15 cellular contexts compared by ENCODE assay signal in genomic region chr1:1545946-1546737, GRCh38. TPM values are rescaled to one million over a fixed set of nuclear protein-coding genes. Genes with fewer than 3 reads are reported as not detected.
DNase-seq lines count a peak whose midpoint lies in the region; ATAC-seq and TF ChIP-seq lines count a peak whose summit lies in the region.
"Had no signal": no experiment of that assay in that cellular context is flagged by ENCODE, and none has a peak within 500 bp of the region (broad histone marks: within the 10 kb centered on the region; RNA-seq: fewer than 3 reads in every experiment).

No MANE protein-coding gene starts in this region.

- H4K91ac ChIP-seq in IMR-90 (ENCODE audit: insufficient read depth, low read depth, low read length): no peak overlapping the region
- H4K91ac ChIP-seq in mesenchymal stem cell (ENCODE audit: low read length): peak overlapping the region; percentile 70

- no peak overlapping the region for H2BK20ac ChIP-seq in IMR-90 (ENCODE audit: low read depth, low read length)

- H3K4me3 ChIP-seq in IMR-90 (ENCODE audit: insufficient read depth, low read depth, low read length) (no peak overlapping the region), adrenal gland (no peak overlapping the region), mesenchymal stem cell (ENCODE audit: insufficient read depth in 1 of 2, low read depth in 1 of 2, low read length in 2 of 2) (no peak overlapping the region)
- H3K4me3 ChIP-seq: GM23338 had no signal

- H3K4me3 Mint-ChIP-seq in WTC11: no peak overlapping the region
- H3K4me3 Mint-ChIP-seq: CD4-positive, alpha-beta T cell; GM23338; IgD-negative memory B cell had no signal

- H3K36me3 ChIP-seq in IMR-90 (ENCODE audit: control insufficient read depth, insufficient read depth, low read length): peaks cover 21% of the 10 kb centered on the region
- H3K36me3 ChIP-seq in adrenal gland (replicated peaks in 1 of 2): peaks cover 0 to 3% of the 10 kb centered on the region in 2 donors
- peaks cover 19 to 68% of the 10 kb centered on the region in 2 experiments for H3K36me3 ChIP-seq in mesenchymal stem cell (ENCODE audit: control insufficient read depth in 1 of 2, insufficient read depth in 2 of 2, low read depth in 1 of 2, low read length in 2 of 2)

- H3K9me1 ChIP-seq in IMR-90 (ENCODE audit: insufficient read depth, low read length): no peaks in the 10 kb centered on the region

- H3K14ac ChIP-seq in IMR-90 (replicated peaks; ENCODE audit: low read depth, low read length) (no peak overlapping the region), mesenchymal stem cell (ENCODE audit: low read length in 2 of 2) (no peak overlapping the region)

- H4K8ac ChIP-seq in IMR-90 (ENCODE audit: low read depth in 2 of 2, low read length in 2 of 2) (no peak overlapping the region), mesenchymal stem cell (ENCODE audit: low read length) (no peak overlapping the region)

- peaks cover 28% of the 10 kb centered on the region for H4K20me1 ChIP-seq in IMR-90 (ENCODE audit: insufficient read depth, low read length)

- intact Hi-C loops in IMR-90 (cut with micrococcal nuclease) (no loop called here), adrenal gland (cut with DNase I) (no loop called here)

- no peaks in the 10 kb centered on the region for H3K9me3 ChIP-seq in IMR-90 (ENCODE audit: control insufficient read depth, insufficient read depth, low read length)
- H3K9me3 ChIP-seq in adrenal gland (replicated peaks in 1 of 3): no peaks in the 10 kb centered on the region
- no peaks in the 10 kb centered on the region for H3K9me3 ChIP-seq in mesenchymal stem cell (ENCODE audit: control insufficient read depth, low read length)
- H3K9me3 ChIP-seq: Caco-2 had no signal

- DNase-seq in IMR-90 (peak; percentile 34), adrenal gland (peak in 1 of 7 donors; percentile 51), mesenchymal stem cell (no peak), foreskin melanocyte (no peak), WTC11 (ENCODE audit: low spot score) (no peak)
- DNase-seq: ACHN; AML-193; Caco-2; CD4-positive, alpha-beta T cell; GDM1; HCEC 1CT had no signal

- peaks cover 10% of the 10 kb centered on the region for H3K36me3 Mint-ChIP-seq in WTC11
- H3K36me3 Mint-ChIP-seq: IgD-negative memory B cell had no signal

- TF ChIP-seq CTCF in IMR-90 (conservative IDR thresholded peaks at IDR 0.05; ENCODE audit: low read depth, low read length) (no peak), adrenal gland (IDR thresholded peaks at IDR 0.05) (no peak), WTC11 (IDR thresholded peaks at IDR 0.05) (no peak)

- H3K79me1 ChIP-seq in IMR-90 (ENCODE audit: low read depth in 1 of 2, low read length in 2 of 2) (peaks cover 7 to 57% of the 10 kb centered on the region in 2 experiments; a peak in 3 of 4 replicates), mesenchymal stem cell (replicated peaks; ENCODE audit: low read length, poor library complexity, severe bottlenecking) (peaks cover 18% of the 10 kb centered on the region)

- no peak overlapping the region for H2BK5ac ChIP-seq in IMR-90 (ENCODE audit: low read depth, low read length, poor library complexity, severe bottlenecking)
- no peak overlapping the region for H2BK5ac ChIP-seq in mesenchymal stem cell (ENCODE audit: low read depth, low read length, poor library complexity, severe bottlenecking)

- dilution Hi-C loops in IMR-90 (cut with HindIII; ENCODE audit: low sequenced_read_pairs, unreplicated experiment): no loop called here

- no peaks in the 10 kb centered on the region for H3K9me3 Mint-ChIP-seq in WTC11
- H3K9me3 Mint-ChIP-seq: CD4-positive, alpha-beta T cell; GM23338; IgD-negative memory B cell had no signal

- H3K4me1 Mint-ChIP-seq in WTC11: no peaks in the 10 kb centered on the region

- no peak overlapping the region for H2AFZ ChIP-seq in IMR-90 (replicated peaks; ENCODE audit: low read length, poor library complexity)
- H2AFZ ChIP-seq in mesenchymal stem cell (ENCODE audit: low read depth, low read length): no peak overlapping the region
- H2AFZ ChIP-seq: GM23338 had no signal

- H3K27ac ChIP-seq in IMR-90 (ENCODE audit: insufficient read depth, low read length) (peak overlapping the region; percentile 18; the same call in 1 of the 2 replicates), adrenal gland (peak overlapping the region in 3 of 5 donors; percentile 34 to 47 (median 35)), mesenchymal stem cell (ENCODE audit: low read length, poor library complexity, severe bottlenecking) (no peak overlapping the region)
- H3K27ac ChIP-seq: C4-2B had no signal

- H2BK15ac ChIP-seq in IMR-90 (ENCODE audit: low read depth, low read length): no peak overlapping the region
- no peak overlapping the region for H2BK15ac ChIP-seq in mesenchymal stem cell (ENCODE audit: low read depth, poor library complexity, severe bottlenecking)

- H3K18ac ChIP-seq in IMR-90 (ENCODE audit: low read depth, low read length) (no peak overlapping the region), mesenchymal stem cell (ENCODE audit: low read depth in 1 of 2, low read length in 2 of 2) (no peak overlapping the region)

- no TSS peak for BruUV-seq in IMR-90 (replicated peaks; lab: Mats Ljungman, UMichigan)

- ATAC-seq in IMR-90 (ENCODE audit: low read depth) (peak; percentile 30), GM19467 (IDR thresholded peaks at IDR 0.05; ENCODE audit: unreplicated experiment) (no peak), WTC11 (no peak)
- ATAC-seq: GM23338 had no signal

- H4K5ac ChIP-seq in IMR-90 (ENCODE audit: low read depth, low read length): no peak overlapping the region

- H3K27ac Mint-ChIP-seq in WTC11: no peak overlapping the region
- H3K27ac Mint-ChIP-seq: CD4-positive, alpha-beta T cell; GM23338; IgD-negative memory B cell had no signal

- peaks cover 6% of the 10 kb centered on the region; the same call in 1 of the 2 replicates for H3K4me1 ChIP-seq in IMR-90 (ENCODE audit: control insufficient read depth, insufficient read depth, low read length)
- H3K4me1 ChIP-seq in adrenal gland (replicated peaks in 1 of 2): peaks cover 9 to 11% of the 10 kb centered on the region in 2 donors
- H3K4me1 ChIP-seq in mesenchymal stem cell (ENCODE audit: control insufficient read depth, insufficient read depth, low read depth, low read length): peaks cover 25% of the 10 kb centered on the region
- H3K4me1 ChIP-seq: Caco-2 had no signal

- TF ChIP-seq POLR2A in IMR-90 (IDR thresholded peaks at IDR 0.05; ENCODE audit: low read depth, low read length): no peak
- no peak for TF ChIP-seq POLR2A in adrenal gland (IDR thresholded peaks at IDR 0.05)

- H3K9ac ChIP-seq in IMR-90 (ENCODE audit: low read depth, low read length): no peak overlapping the region
- no peak overlapping the region for H3K9ac ChIP-seq in mesenchymal stem cell (ENCODE audit: low read length)

- H3K56ac ChIP-seq in IMR-90 (ENCODE audit: extremely low read depth, insufficient read depth, low read length): no peak overlapping the region

- no peak overlapping the region for H3K4me2 ChIP-seq in IMR-90 (ENCODE audit: low read depth, low read length)
- no peak overlapping the region for H3K4me2 ChIP-seq in mesenchymal stem cell (ENCODE audit: low read length, poor library complexity, severe bottlenecking)
- H3K4me2 ChIP-seq: GM23338 had no signal

- no peak overlapping the region for H3K4ac ChIP-seq in IMR-90 (ENCODE audit: low read depth, low read length)
- no peak overlapping the region for H3K4ac ChIP-seq in mesenchymal stem cell (ENCODE audit: low read depth in 1 of 2, low read length in 2 of 2)

- H2BK12ac ChIP-seq in mesenchymal stem cell (ENCODE audit: low read length in 2 of 2): no peak overlapping the region

- CTCF ChIA-PET in IMR-90 (lab: Yijun Ruan, JAX) (no interaction called here), WTC11 (lab: Charles Lee) (no interaction called here)

- H2AK9ac ChIP-seq in IMR-90 (replicated peaks; ENCODE audit: low read depth, low read length, poor library complexity): peak overlapping the region; percentile 78

- in situ Hi-C loops in IMR-90 (cut with MboI; ENCODE audit: low sequenced_read_pairs): no loop called here

- no peaks in the 10 kb centered on the region for H3K27me3 Mint-ChIP-seq in WTC11 (ENCODE audit: low read depth)
- H3K27me3 Mint-ChIP-seq: CD4-positive, alpha-beta T cell; IgD-negative memory B cell had no signal

- H2BK120ac ChIP-seq in IMR-90 (ENCODE audit: low read depth, low read length): no peak overlapping the region
- H2BK120ac ChIP-seq in mesenchymal stem cell (ENCODE audit: low read depth, low read length): no peak overlapping the region

- H3K27me3 ChIP-seq in IMR-90 (ENCODE audit: control insufficient read depth, insufficient read depth, low read length) (no peaks in the 10 kb centered on the region), adrenal gland (no peaks in the 10 kb centered on the region), mesenchymal stem cell (ENCODE audit: control insufficient read depth in 1 of 2, insufficient read depth in 1 of 2, low read length in 2 of 2) (no peaks in the 10 kb centered on the region)

- H3K23ac ChIP-seq in IMR-90 (ENCODE audit: low read depth, low read length) (0 out of 2 replicates have a peak overlapping the region, but pooled peaks have one; percentile 29), mesenchymal stem cell (ENCODE audit: low read length in 2 of 2) (no peak overlapping the region)

- no peak for TF ChIP-seq RAD21 in IMR-90 (IDR thresholded peaks at IDR 0.05; ENCODE audit: low read length)

- POLR2A ChIA-PET in IMR-90 (lab: Charles Lee; ENCODE audit: unreplicated experiment): interaction anchor here (0.6 kb wide), 1 partner anchor 39 kb away, joined by 14 read pairs; no protein-coding TSS in a partner anchor
- POLR2A ChIA-PET in WTC11 (lab: Charles Lee): no interaction called here

- WGBS in IMR-90 (ENCODE audit: extremely low coverage in 2 of 2, insufficient read length in 1 of 2), 2 experiments: 97% methylated on average over 17 of the region's 23 CpGs; no CpG with 5 or more reads in 1 of the 2 experiments
- WGBS in adrenal gland, 4 donors: 65 to 70% (median 68%) methylated on average over 17 to 23 of the region's 23 CpGs
- WGBS in mesenchymal stem cell: 97% methylated on average over 23 of the region's 23 CpGs

- H2AK5ac ChIP-seq in IMR-90 (ENCODE audit: low read depth, low read length) (peak overlapping the region; percentile 16; the same call in 1 of the 2 replicates), mesenchymal stem cell (ENCODE audit: low read length, severe bottlenecking) (no peak overlapping the region)

RNA-seq across cellular contexts. Expression of gene TMEM240, which starts 5.7 kb away (rescaled TPM):
- total RNA-seq in IMR-90 (2012; rRNA removed) (1.1 and 1.6 TPM in 2 replicates), adrenal gland (1 to 10 TPM in 7 of 8 donors, under 1 TPM in 1; 0.95 to 7.0 (median 3.2) TPM), WTC11 (2021) (6.6 to 8.8 TPM (median 8.0 TPM) in 3 replicates)
- polyA plus RNA-seq in IMR-90 (2012; rRNA removed) (7.6 and 10.2 TPM in 2 replicates), adrenal gland (10 to 100 TPM in 1 of 3 donors, 1 to 10 TPM in 1, not detected in 1; 5.5 to 12.4 TPM)
- polyA plus RNA-seq in IMR-90 (2012; cell fraction: cytosol; rRNA removed): 13.4 and 14.3 TPM in 2 replicates
- 13.3 and 31.6 TPM in 2 replicates for polyA plus RNA-seq in IMR-90 (2012; cell fraction: nucleus; rRNA removed; ENCODE audit: low replicate concordance)
- polyA plus RNA-seq in mesenchymal stem cell (2013, experiment 1 of 2): 3.3 TPM
- polyA plus RNA-seq in mesenchymal stem cell (2013, experiment 2 of 2): 3.3 TPM
- polyA plus RNA-seq: IgD-negative memory B cell had no signal

RNA-seq across cellular contexts. Expression of gene SSU72, which starts 28.5 kb away (rescaled TPM):
- total RNA-seq in IMR-90 (2012; rRNA removed): 33.7 and 43.3 TPM in 2 replicates
- 88.4 and 94.0 TPM in 2 replicates for polyA plus RNA-seq in IMR-90 (2012; rRNA removed)
- polyA plus RNA-seq in IMR-90 (2012; cell fraction: cytosol; rRNA removed): 64.1 and 72.5 TPM in 2 replicates
- 50.5 and 89.0 TPM in 2 replicates for polyA plus RNA-seq in IMR-90 (2012; cell fraction: nucleus; rRNA removed; ENCODE audit: low replicate concordance)
- total RNA-seq in adrenal gland: 100 to 1,000 TPM in 5 of 8 donors, 10 to 100 TPM in 3; 87.7 to 219 (median 110) TPM
- polyA plus RNA-seq in adrenal gland: 100 to 1,000 TPM in 2 of 3 donors, 10 to 100 TPM in 1; 84.2 to 132 (median 108) TPM
- polyA plus RNA-seq in mesenchymal stem cell (2013, experiment 1 of 2): 139 TPM
- 138 TPM for polyA plus RNA-seq in mesenchymal stem cell (2013, experiment 2 of 2)
- total RNA-seq in WTC11 (2021): 150 to 158 TPM (median 150 TPM) in 3 replicates

RNA-seq across cellular contexts. Expression of gene ATAD3A, which starts 34.2 kb away (rescaled TPM):
- total RNA-seq in IMR-90 (2012; rRNA removed): 26.1 and 27.2 TPM in 2 replicates
- polyA plus RNA-seq in IMR-90 (2012; rRNA removed): 33.9 and 34.0 TPM in 2 replicates
- polyA plus RNA-seq in IMR-90 (2012; cell fraction: cytosol; rRNA removed): 27.7 and 39.5 TPM in 2 replicates
- 60.3 and 125 TPM in 2 replicates for polyA plus RNA-seq in IMR-90 (2012; cell fraction: nucleus; rRNA removed; ENCODE audit: low replicate concordance)
- 10 to 100 TPM; 16.9 to 46.3 (median 28.7) TPM for total RNA-seq in adrenal gland
- polyA plus RNA-seq in adrenal gland: 10 to 100 TPM in 2 of 3 donors, 1 to 10 TPM in 1; 7.8 to 40.7 (median 25.1) TPM
- 23.0 TPM for polyA plus RNA-seq in mesenchymal stem cell (2013, experiment 1 of 2)
- 22.7 TPM for polyA plus RNA-seq in mesenchymal stem cell (2013, experiment 2 of 2)
- total RNA-seq in WTC11 (2021): 56.1 to 71.2 TPM (median 58.7 TPM) in 3 replicates

RNA-seq across cellular contexts. Expression of gene FNDC10, which starts 53.8 kb away (rescaled TPM):
- total RNA-seq in IMR-90 (2012; rRNA removed) (0.28 and 0.36 TPM in 2 replicates), adrenal gland (10 to 100 TPM in 7 of 8 donors, 1 to 10 TPM in 1; 9.4 to 73.6 (median 39.0) TPM), WTC11 (2021) (30.4 to 37.5 TPM (median 34.9 TPM) in 3 replicates)
- polyA plus RNA-seq in IMR-90 (2012; rRNA removed) (5.8 and 7.6 TPM in 2 replicates), adrenal gland (10 to 100 TPM in 2 of 3 donors, 1 to 10 TPM in 1; 2.0 to 40.1 (median 39.7) TPM)
- 6.7 and 13.9 TPM in 2 replicates for polyA plus RNA-seq in IMR-90 (2012; cell fraction: cytosol; rRNA removed)
- 1.9 and 5.3 TPM in 2 replicates for polyA plus RNA-seq in IMR-90 (2012; cell fraction: nucleus; rRNA removed; ENCODE audit: low replicate concordance)
- polyA plus RNA-seq in mesenchymal stem cell (2013, experiment 1 of 2): 7.2 TPM
- polyA plus RNA-seq in mesenchymal stem cell (2013, experiment 2 of 2): 7.8 TPM
- polyA plus RNA-seq: IgD-negative memory B cell had no signal
